9 cellular contexts compared by ENCODE assay signal in genomic region chr9:112017878-112018277, GRCh38.
"Had no signal": no experiment of that assay in that cellular context is flagged by ENCODE, and none has a peak within 500 bp of the region (broad histone marks: within the 10 kb centered on the region; RNA-seq: fewer than 3 reads in every experiment).

No MANE protein-coding gene starts in this region.

- H3K27ac ChIP-seq: GM23248 had no signal

- H3K9me3 ChIP-seq: HAP-1 had no signal

- H3K4me3 ChIP-seq: GM23248, GM23338, HAP-1 had no signal

- H3K27ac Mint-ChIP-seq: GM23338, H9 had no signal

- H3K9me3 Mint-ChIP-seq: GM23338, H9, HFFc6 had no signal

- H3K36me3 ChIP-seq: HAP-1 had no signal

- DNase-seq: GM23248, GOT3, H7, H9, HCEC 1CT, HFFc6 had no signal

- H3K4me3 Mint-ChIP-seq: GM23338, H9, HFFc6 had no signal

- ATAC-seq: GM23338, HCT116 had no signal

- H3K4me1 ChIP-seq: HAP-1 had no signal

- H3K4me1 Mint-ChIP-seq: GM23338, H9 had no signal
